In genomic region chr19:46850228-46851203, GRCh38 we compare ENCODE assay signal across 1 cellular context.
TF ChIP-seq lines count a peak whose summit lies in the region.

Gene AP2S1 (minus strand): TSS chr19:46850846. CDS start chr19:46850766, 80 bp downstream.

TF ChIP-seq in HepG2, 621 proteins besides CTCF, POLR2A, EP300 and RAD21 (continued from another document and continues in another):
- TF ChIP-seq CBX2 (IDR thresholded peaks at IDR 0.05; ENCODE audit: low read depth, low read length): no peak
- TF ChIP-seq CBX2 (CRISPR knock-in tag; IDR thresholded peaks at IDR 0.05; ENCODE audit: low read depth): no peak
- no peak for TF ChIP-seq ZNF224 (CRISPR knock-in tag; IDR thresholded peaks at IDR 0.05)
- peak; percentile 33; the same call in 1 of the 2 replicates for TF ChIP-seq RXRB (CRISPR knock-in tag; IDR thresholded peaks at IDR 0.05; ENCODE audit: borderline replicate concordance)
- TF ChIP-seq ZNF280D (CRISPR knock-in tag; IDR thresholded peaks at IDR 0.05): peak; percentile 89
- TF ChIP-seq THYN1 (CRISPR knock-in tag; IDR thresholded peaks at IDR 0.05; ENCODE audit: borderline replicate concordance, low read depth): no peak
- no peak for TF ChIP-seq FIP1L1 (IDR thresholded peaks at IDR 0.05; ENCODE audit: borderline replicate concordance, insufficient read depth, low read depth, low read length)
- no peak for TF ChIP-seq ZNF17 (CRISPR knock-in tag; IDR thresholded peaks at IDR 0.05)
- 0 out of 2 replicates have a peak, but pooled peaks have one; percentile 70 for TF ChIP-seq MZF1 (CRISPR knock-in tag; IDR thresholded peaks at IDR 0.05; ENCODE audit: borderline replicate concordance)
- TF ChIP-seq PCBP1 (IDR thresholded peaks at IDR 0.05; ENCODE audit: borderline replicate concordance, low read depth, low read length): no peak
- peak; percentile 51; the same call in 1 of the 2 replicates for TF ChIP-seq ZNF124 (CRISPR knock-in tag; IDR thresholded peaks at IDR 0.05)
- no peak for TF ChIP-seq REXO4 (CRISPR knock-in tag; IDR thresholded peaks at IDR 0.05; ENCODE audit: borderline replicate concordance)
- TF ChIP-seq ZNF264 (CRISPR knock-in tag; IDR thresholded peaks at IDR 0.05): no peak
- no peak for TF ChIP-seq HOXA5 (CRISPR knock-in tag; IDR thresholded peaks at IDR 0.05)
- TF ChIP-seq TEAD2 (CRISPR knock-in tag; IDR thresholded peaks at IDR 0.05): no peak
- peak; percentile 38; the same call in 1 of the 2 replicates for TF ChIP-seq FOXP4 (CRISPR knock-in tag; IDR thresholded peaks at IDR 0.05)
- no peak for TF ChIP-seq CENPBD1 (CRISPR knock-in tag; IDR thresholded peaks at IDR 0.05; ENCODE audit: borderline replicate concordance, low read depth)
- no peak for TF ChIP-seq ISX (CRISPR knock-in tag; conservative IDR thresholded peaks at IDR 0.05)
- peak; percentile 39; the same call in 1 of the 2 replicates for TF ChIP-seq SKIL (CRISPR knock-in tag; IDR thresholded peaks at IDR 0.05; ENCODE audit: borderline replicate concordance)
- peak; percentile 46; the same call in 1 of the 2 replicates for TF ChIP-seq NFKB2 (CRISPR knock-in tag; IDR thresholded peaks at IDR 0.05; ENCODE audit: borderline replicate concordance)
- peak; percentile 79 for TF ChIP-seq PRPF4 (IDR thresholded peaks at IDR 0.05; ENCODE audit: low read depth, low read length, poor library complexity, severe bottlenecking)
- no peak for TF ChIP-seq ZFAT (CRISPR knock-in tag; conservative IDR thresholded peaks at IDR 0.05)
- 0 out of 2 replicates have a peak, but pooled peaks have one; percentile 51 for TF ChIP-seq NR1H2 (CRISPR knock-in tag; IDR thresholded peaks at IDR 0.05; ENCODE audit: borderline replicate concordance, low read depth)
- no peak for TF ChIP-seq NR2F6 (IDR thresholded peaks at IDR 0.05)
- TF ChIP-seq NR2F6 (CRISPR knock-in tag; IDR thresholded peaks at IDR 0.05): no peak; the same call in 1 of the 2 replicates
- TF ChIP-seq GTF2F1 (IDR thresholded peaks at IDR 0.05; ENCODE audit: low read length): no peak
- TF ChIP-seq GATA4 (IDR thresholded peaks at IDR 0.05; ENCODE audit: borderline replicate concordance, low read depth): no peak
- TF ChIP-seq ZUFSP (CRISPR knock-in tag; IDR thresholded peaks at IDR 0.05; ENCODE audit: borderline replicate concordance): no peak
- no peak for TF ChIP-seq TRIM24 (CRISPR knock-in tag; IDR thresholded peaks at IDR 0.05)
- 0 out of 2 replicates have a peak, but pooled peaks have one; percentile 39 for TF ChIP-seq STAT6 (CRISPR knock-in tag; IDR thresholded peaks at IDR 0.05; ENCODE audit: borderline replicate concordance)
- TF ChIP-seq TAF15 (IDR thresholded peaks at IDR 0.05; ENCODE audit: low read depth, low read length, poor library complexity, severe bottlenecking): no peak
- TF ChIP-seq ZBTB39 (CRISPR knock-in tag; IDR thresholded peaks at IDR 0.05): no peak
- TF ChIP-seq KDM6A (CRISPR knock-in tag; IDR thresholded peaks at IDR 0.05; ENCODE audit: low read depth): no peak
- peak; percentile 80; the same call in 1 of the 2 replicates for TF ChIP-seq IRF9 (CRISPR knock-in tag; IDR thresholded peaks at IDR 0.05; ENCODE audit: borderline replicate concordance)
- no peak for TF ChIP-seq ZNF280B (CRISPR knock-in tag; IDR thresholded peaks at IDR 0.05; ENCODE audit: borderline replicate concordance)
- TF ChIP-seq RBM39 (IDR thresholded peaks at IDR 0.05; ENCODE audit: low read depth, low read length, poor library complexity, severe bottlenecking): peak; percentile 80
- TF ChIP-seq SALL2 (CRISPR knock-in tag; IDR thresholded peaks at IDR 0.05): no peak; the same call in 1 of the 2 replicates
- no peak for TF ChIP-seq SATB2 (CRISPR knock-in tag; IDR thresholded peaks at IDR 0.05)
- TF ChIP-seq TBL1XR1 (IDR thresholded peaks at IDR 0.05; ENCODE audit: borderline replicate concordance, low read length, partially characterized antibody): peak; percentile 83
- TF ChIP-seq NR3C1 (CRISPR knock-in tag; IDR thresholded peaks at IDR 0.05): no peak
- peak; percentile 55; the same call in 1 of the 2 replicates for TF ChIP-seq ZNF430 (CRISPR knock-in tag; IDR thresholded peaks at IDR 0.05)
- no peak for TF ChIP-seq ZXDC (CRISPR knock-in tag; IDR thresholded peaks at IDR 0.05)
